ENCODE assay signal across 8 cellular contexts in genomic region chr5:27733242-27733641, GRCh38.
"Had no signal": no experiment of that assay in that cellular context is flagged by ENCODE, and none has a peak within 500 bp of the region (broad histone marks: within the 10 kb centered on the region; RNA-seq: fewer than 3 reads in every experiment).

No MANE protein-coding gene starts in this region.

- DNase-seq: H9, HCEC 1CT, KBM-7 had no signal

- H3K4me3 Mint-ChIP-seq: GM23338, H9 had no signal

- H3K9me3 Mint-ChIP-seq: GM23338, H9 had no signal

- H2AFZ ChIP-seq: GM23338 had no signal

- H3K27ac ChIP-seq: KMS-11 had no signal

- H3K4me2 ChIP-seq: GM23338, KMS-11 had no signal

- FAIRE-seq: H1, H54, HTR-8/SVneo had no signal

- H3K4me3 ChIP-seq: GM23338 had no signal

- H3K4me1 Mint-ChIP-seq: GM23338 had no signal

- H3K27ac Mint-ChIP-seq: GM23338, H9 had no signal

- ATAC-seq: GM23338 had no signal

- H3K9ac ChIP-seq: KMS-11 had no signal
